Comparison of ENCODE assay signal across 9 cellular contexts in the genomic region with DNA sequence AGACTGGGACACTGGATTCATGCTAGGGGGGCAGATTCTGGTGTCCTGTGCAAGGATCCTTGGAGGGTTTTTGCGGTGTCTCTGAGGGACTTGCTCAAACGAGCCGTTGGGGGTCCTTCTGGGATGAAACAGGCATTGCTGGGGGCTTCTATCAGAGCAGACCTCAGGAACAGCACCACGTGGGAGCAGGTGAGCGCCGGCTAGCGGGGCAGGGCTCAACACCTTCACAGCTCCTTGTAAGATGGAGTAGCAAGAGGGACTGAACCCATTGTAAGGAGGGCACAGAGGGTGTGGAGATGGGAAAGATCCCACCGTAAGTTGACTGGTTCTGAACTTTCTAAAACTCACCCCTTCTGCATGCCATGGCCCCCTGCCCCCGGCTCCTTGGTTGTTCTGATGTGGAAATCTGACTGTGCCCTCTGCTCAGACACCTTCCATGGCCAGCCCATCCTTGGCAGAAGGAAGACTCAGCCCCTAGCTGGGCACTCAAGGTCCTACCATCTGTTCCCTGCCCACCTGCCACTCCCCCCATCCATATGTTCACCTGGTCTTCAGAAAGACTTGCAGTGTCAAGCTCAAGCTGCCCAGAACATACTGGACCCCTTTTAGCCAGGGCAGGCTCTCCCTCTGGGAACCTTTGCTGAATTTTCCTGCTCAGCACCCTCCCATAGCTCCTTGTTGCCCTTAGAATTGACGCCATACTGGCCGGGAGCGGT. TPM values are rescaled to one million over a fixed set of nuclear protein-coding genes. Genes with fewer than 3 reads are reported as not detected.
DNase-seq lines count a peak whose midpoint lies in the region; ATAC-seq and FAIRE-seq lines count a peak whose summit lies in the region.
"Had no signal": no experiment of that assay in that cellular context is flagged by ENCODE, and none has a peak within 500 bp of the region (broad histone marks: within the 10 kb centered on the region; RNA-seq: fewer than 3 reads in every experiment).

No MANE protein-coding gene starts in this region.

- H3K9me3 Mint-ChIP-seq in activated T-cell treated with anti-CD3 and anti-CD28 coated beads, Interleukin-2, amount 50 U/mL, for 4 hours = no peaks in the 10 kb centered on the region
- no peaks in the 10 kb centered on the region for H3K9me3 Mint-ChIP-seq in activated naive CD8-positive, alpha-beta T cell treated with anti-CD3 and anti-CD28 coated beads, Interleukin-2, amount 10 ng/mL, durations not matched to agents 7 days and 5 days
- no peaks in the 10 kb centered on the region for H3K9me3 Mint-ChIP-seq in immature natural killer cell

- H3K9me3 ChIP-seq in small intestine (ENCODE audit: control insufficient read depth, low read depth) = no peaks in the 10 kb centered on the region

- H3K27ac Mint-ChIP-seq in activated naive CD8-positive, alpha-beta T cell treated with anti-CD3 and anti-CD28 coated beads, Interleukin-2, amount 10 ng/mL, durations not matched to agents 7 days and 5 days = no peak overlapping the region
- H3K27ac Mint-ChIP-seq in immature natural killer cell = peak overlapping the region in 5 of 6 donors; percentile 78 to 93 (median 88)

- H3K4me3 ChIP-seq in small intestine (ENCODE audit: low read depth in 1 of 2, low read length in 2 of 2) = peak overlapping the region in 1 of 2 donors; percentile 0

- peaks cover 25% of the 10 kb centered on the region for H3K4me1 Mint-ChIP-seq in activated T-cell treated with anti-CD3 and anti-CD28 coated beads, Interleukin-2, amount 50 U/mL, for 4 hours (ENCODE audit: low read depth)
- peaks cover 24% of the 10 kb centered on the region for H3K4me1 Mint-ChIP-seq in activated naive CD8-positive, alpha-beta T cell treated with anti-CD3 and anti-CD28 coated beads, Interleukin-2, amount 10 ng/mL, durations not matched to agents 7 days and 5 days
- H3K4me1 Mint-ChIP-seq in immature natural killer cell = peaks cover 29 to 33% of the 10 kb centered on the region in 2 donors

- H3K4me1 ChIP-seq in small intestine (ENCODE audit: control insufficient read depth in 2 of 2, insufficient read depth in 1 of 2, low read depth in 1 of 2, low read length in 1 of 2) = no peaks in the 10 kb centered on the region

- no peaks in the 10 kb centered on the region for H3K36me3 ChIP-seq in small intestine (ENCODE audit: control insufficient read depth in 2 of 2, insufficient read depth in 2 of 2, low read length in 2 of 2)

- H3K27me3 Mint-ChIP-seq in activated T-cell treated with anti-CD3 and anti-CD28 coated beads, Interleukin-2, amount 50 U/mL, for 4 hours (ENCODE audit: low read depth) = no peaks in the 10 kb centered on the region
- peaks cover 18% of the 10 kb centered on the region for H3K27me3 Mint-ChIP-seq in activated naive CD8-positive, alpha-beta T cell treated with anti-CD3 and anti-CD28 coated beads, Interleukin-2, amount 10 ng/mL, durations not matched to agents 7 days and 5 days
- H3K27me3 Mint-ChIP-seq in immature natural killer cell (ENCODE audit: low read depth in 3 of 3) = peaks cover 6 to 18% (median 9%) of the 10 kb centered on the region in 3 donors

- no peaks in the 10 kb centered on the region for H3K27me3 ChIP-seq in small intestine (ENCODE audit: control insufficient read depth in 2 of 2, insufficient read depth in 2 of 2, low read length in 2 of 2)

- H3K27ac ChIP-seq in temporal lobe (ENCODE audit: low read depth, low read length) (peak overlapping the region; percentile 91), small intestine (ENCODE audit: low read depth in 1 of 2, low read length in 1 of 2) (no peak overlapping the region)

- no peak for ATAC-seq in activated T-cell treated with anti-CD3 and anti-CD28 coated beads, Interleukin-2, amount 50 U/mL, for 4 hours
- no peak for ATAC-seq in activated naive CD8-positive, alpha-beta T cell treated with anti-CD3 and anti-CD28 coated beads, Interleukin-2, amount 10 ng/mL, durations not matched to agents 7 days and 5 days (ENCODE audit: low read depth)
- ATAC-seq in GM21529 (IDR thresholded peaks at IDR 0.05; ENCODE audit: unreplicated experiment) = no peak

- WGBS in small intestine, 3 donors = 39 to 57% (median 52%) methylated on average over 12 of the region's 12 CpGs

- DNase-seq in activated T-cell treated with anti-CD3 and anti-CD28 coated beads, Interleukin-2, amount 50 U/mL, for 4 hours = no peak
- DNase-seq in activated T-cell treated with anti-CD3 and anti-CD28 coated beads for 4 hours (no peak), immature natural killer cell (no peak), small intestine (no peak)
- no peak for DNase-seq in activated naive CD8-positive, alpha-beta T cell treated with anti-CD3 and anti-CD28 coated beads, Interleukin-2, amount 10 ng/mL, durations not matched to agents 7 days and 5 days
- DNase-seq in stimulated activated CD4-positive, alpha-beta T cell treated with anti-CD3 and anti-CD28 coated beads, Interleukin-2, amount 100 ng/mL, for 24 hours = no peak
- DNase-seq: SW 1271 had no signal

- H3K4me3 Mint-ChIP-seq in activated T-cell treated with anti-CD3 and anti-CD28 coated beads, Interleukin-2, amount 50 U/mL, for 4 hours = peak overlapping the region; percentile 91
- peak overlapping the region; percentile 97 for H3K4me3 Mint-ChIP-seq in activated naive CD8-positive, alpha-beta T cell treated with anti-CD3 and anti-CD28 coated beads, Interleukin-2, amount 10 ng/mL, durations not matched to agents 7 days and 5 days
- H3K4me3 Mint-ChIP-seq in immature natural killer cell = peak overlapping the region; percentile 93 to 98 (median 95)

- POLR2A ChIA-PET in activated naive CD8-positive, alpha-beta T cell treated with anti-CD3 and anti-CD28 coated beads, Interleukin-2, amount 10 ng/mL, durations not matched to agents 7 days and 5 days (lab: Charles Lee) = interaction anchor here (0.7 kb wide), 1 partner anchor 248 kb away, joined by 3 read pairs; a partner anchor contains a TSS

- H3K36me3 Mint-ChIP-seq in activated T-cell treated with anti-CD3 and anti-CD28 coated beads, Interleukin-2, amount 50 U/mL, for 4 hours (ENCODE audit: insufficient read depth) = no peaks in the 10 kb centered on the region
- no peaks in the 10 kb centered on the region for H3K36me3 Mint-ChIP-seq in activated naive CD8-positive, alpha-beta T cell treated with anti-CD3 and anti-CD28 coated beads, Interleukin-2, amount 10 ng/mL, durations not matched to agents 7 days and 5 days
- no peaks in the 10 kb centered on the region for H3K36me3 Mint-ChIP-seq in immature natural killer cell

- no peak for FAIRE-seq in small intestine (lab: Jason Lieb, UNC)

RNA-seq across cellular contexts. Expression of a gene that starts 1.2 kb away (rescaled TPM):
- 1 to 10 TPM; 1.5 to 2.1 (median 2.0) TPM for total RNA-seq in activated T-cell treated with anti-CD3 and anti-CD28 coated beads, Interleukin-2, amount 50 U/mL, for 4 hours
- 1 to 10 TPM; 8.4 to 9.8 TPM for total RNA-seq in activated naive CD8-positive, alpha-beta T cell treated with anti-CD3 and anti-CD28 coated beads, Interleukin-2, amount 10 ng/mL, durations not matched to agents 7 days and 5 days
- polyA plus RNA-seq in immature natural killer cell = 10 to 100 TPM in 2 of 3 donors, 1 to 10 TPM in 1; 9.7 to 15.9 (median 15.3) TPM
- 13.8 TPM for total RNA-seq in temporal lobe
- polyA plus RNA-seq in small intestine = 1 to 10 TPM in 2 of 3 donors, under 1 TPM in 1; 0.22 to 5.5 (median 1.1) TPM

RNA-seq across cellular contexts. Expression of a gene that starts 10.8 kb away (rescaled TPM):
- total RNA-seq in activated T-cell treated with anti-CD3 and anti-CD28 coated beads, Interleukin-2, amount 50 U/mL, for 4 hours = not detected
- not detected for total RNA-seq in activated naive CD8-positive, alpha-beta T cell treated with anti-CD3 and anti-CD28 coated beads, Interleukin-2, amount 10 ng/mL, durations not matched to agents 7 days and 5 days
- polyA plus RNA-seq in immature natural killer cell (not detected), small intestine (not detected)
- not detected for total RNA-seq in temporal lobe

RNA-seq across cellular contexts. Expression of a gene that starts 23.1 kb away (rescaled TPM):
- total RNA-seq in activated T-cell treated with anti-CD3 and anti-CD28 coated beads, Interleukin-2, amount 50 U/mL, for 4 hours = not detected
- total RNA-seq in activated naive CD8-positive, alpha-beta T cell treated with anti-CD3 and anti-CD28 coated beads, Interleukin-2, amount 10 ng/mL, durations not matched to agents 7 days and 5 days = not detected
- under 1 TPM in 1 of 3 donors, not detected in 2; 0.24 TPM for polyA plus RNA-seq in immature natural killer cell
- total RNA-seq in temporal lobe = 0.74 TPM
- under 1 TPM in 1 of 3 donors, not detected in 2; 0.07 TPM for polyA plus RNA-seq in small intestine

RNA-seq across cellular contexts. Expression of a gene that starts 39.9 kb away (rescaled TPM):
- total RNA-seq in activated T-cell treated with anti-CD3 and anti-CD28 coated beads, Interleukin-2, amount 50 U/mL, for 4 hours = 10 to 100 TPM; 59.4 to 61.6 (median 60.9) TPM
- 10 to 100 TPM; 85.4 to 90.3 TPM for total RNA-seq in activated naive CD8-positive, alpha-beta T cell treated with anti-CD3 and anti-CD28 coated beads, Interleukin-2, amount 10 ng/mL, durations not matched to agents 7 days and 5 days
- polyA plus RNA-seq in immature natural killer cell (100 to 1,000 TPM in 2 of 3 donors, 10 to 100 TPM in 1; 65.3 to 118 (median 107) TPM), small intestine (100 to 1,000 TPM in 2 of 3 donors, 10 to 100 TPM in 1; 99.0 to 116 (median 111) TPM)
- total RNA-seq in temporal lobe = 25.8 TPM

RNA-seq across cellular contexts. Expression of a gene that starts 51.7 kb away (rescaled TPM):
- total RNA-seq in activated T-cell treated with anti-CD3 and anti-CD28 coated beads, Interleukin-2, amount 50 U/mL, for 4 hours = 10 to 100 TPM; 37.3 to 43.3 (median 38.6) TPM
- 10 to 100 TPM; 34.1 to 40.3 TPM for total RNA-seq in activated naive CD8-positive, alpha-beta T cell treated with anti-CD3 and anti-CD28 coated beads, Interleukin-2, amount 10 ng/mL, durations not matched to agents 7 days and 5 days
- polyA plus RNA-seq in immature natural killer cell (10 to 100 TPM; 35.8 to 43.6 (median 36.3) TPM), small intestine (100 to 1,000 TPM in 1 of 3 donors, 10 to 100 TPM in 2; 71.3 to 117 (median 84.8) TPM)
- 15.5 TPM for total RNA-seq in temporal lobe
